ENCODE assay signal across 8 cellular contexts in genomic region chr12:64665506-64665905, GRCh38. TPM values are rescaled to one million over a fixed set of nuclear protein-coding genes. Genes with fewer than 3 reads are reported as not detected.
DNase-seq lines count a peak whose midpoint lies in the region; ATAC-seq and TF ChIP-seq lines count a peak whose summit lies in the region.

No MANE protein-coding gene starts in this region.

- TF ChIP-seq CTCF in gastroesophageal sphincter (IDR thresholded peaks at IDR 0.05), result no peak
- no peak for TF ChIP-seq CTCF in upper lobe of left lung (IDR thresholded peaks at IDR 0.05)
- no peak for TF ChIP-seq CTCF in MCF 10A (IDR thresholded peaks at IDR 0.05; ENCODE audit: unreplicated experiment)

- no peak overlapping the region for H3K4me3 Mint-ChIP-seq in MCF 10A (ENCODE audit: unreplicated experiment)

- TF ChIP-seq EP300 in gastroesophageal sphincter (IDR thresholded peaks at IDR 0.05) (no peak), upper lobe of left lung (IDR thresholded peaks at IDR 0.05) (no peak)

- peak; percentile 40 for ATAC-seq in HG02588 (IDR thresholded peaks at IDR 0.05; ENCODE audit: unreplicated experiment)
- ATAC-seq in gastroesophageal sphincter, result no peak
- peak in 1 of 2 donors; percentile 15 for ATAC-seq in upper lobe of left lung (ENCODE audit: low FRiP score in 2 of 2)

- CTCF ChIA-PET in MCF 10A (lab: Yijun Ruan, JAX), result interaction anchor here (0.7 kb wide), 1 partner anchor 132 kb away, joined by 4 read pairs; no protein-coding TSS in a partner anchor

- DNase-seq in DMS 273 (lab: John Stamatoyannopoulos, UW; ENCODE audit: unreplicated experiment) (peak; percentile 11), DMS 273 treated with DMSO at 0.1 percent for 48 hours (lab: John Stamatoyannopoulos, UW) (no peak), SK-N-MC (ENCODE audit: low read depth, low spot score) (no peak), upper lobe of left lung (peak in 1 of 2 donors; percentile 45), NCI-H1436 (lab: John Stamatoyannopoulos, UW) (no peak), MCF 10A (ENCODE audit: unreplicated experiment) (no peak)

- BruUV-seq in MCF 10A (replicated peaks; lab: Mats Ljungman, UMichigan), result no TSS peak

- H3K4me1 Mint-ChIP-seq in MCF 10A (ENCODE audit: insufficient read depth, unreplicated experiment), result peaks cover 41% of the 10 kb centered on the region

- POLR2A ChIA-PET in MCF 10A (lab: Yijun Ruan, JAX), result interaction anchor here (1.1 to 3.3 kb wide), 4 partner anchors 9 to 56 kb away, joined by 3 to 14 read pairs (median 7); partner anchors contain the start of gene RASSF3

- H3K36me3 ChIP-seq in SK-N-MC (ENCODE audit: insufficient read depth, low read length), result no peaks in the 10 kb centered on the region
- H3K36me3 ChIP-seq in gastroesophageal sphincter, result no peaks in the 10 kb centered on the region
- H3K36me3 ChIP-seq in upper lobe of left lung, result no peaks in the 10 kb centered on the region

- intact Hi-C loops in MCF 10A (cut with micrococcal nuclease), result loop anchor here (2.0 kb wide), 1 partner anchor 39 kb away; no protein-coding TSS in a partner anchor

- H3K4me1 ChIP-seq in gastroesophageal sphincter (peaks cover 16 to 96% (median 39%) of the 10 kb centered on the region in 3 donors), upper lobe of left lung (peaks cover 55 to 69% (median 59%) of the 10 kb centered on the region in 4 donors)

- H3K9me3 Mint-ChIP-seq in MCF 10A (ENCODE audit: unreplicated experiment), result no peaks in the 10 kb centered on the region

- H3K9me3 ChIP-seq in SK-N-MC (ENCODE audit: low read depth, low read length) (no peaks in the 10 kb centered on the region), gastroesophageal sphincter (no peaks in the 10 kb centered on the region), upper lobe of left lung (no peaks in the 10 kb centered on the region)

- WGBS in gastroesophageal sphincter (ENCODE audit: low coverage in 1 of 2), 2 donors, result 25 to 28% methylated on average over 2 to 4 of the region's 4 CpGs
- WGBS in upper lobe of left lung, 2 donors, result 26 to 46% methylated on average over 4 of the region's 4 CpGs

- H3K4me3 ChIP-seq in SK-N-MC (no peak overlapping the region), gastroesophageal sphincter (no peak overlapping the region), upper lobe of left lung (no peak overlapping the region)

- no peaks in the 10 kb centered on the region for H3K27me3 ChIP-seq in gastroesophageal sphincter
- no peaks in the 10 kb centered on the region for H3K27me3 ChIP-seq in upper lobe of left lung

- H3K36me3 Mint-ChIP-seq in MCF 10A (ENCODE audit: insufficient read depth, unreplicated experiment), result no peaks in the 10 kb centered on the region

- no peaks in the 10 kb centered on the region for H3K27me3 Mint-ChIP-seq in MCF 10A (ENCODE audit: insufficient read depth, unreplicated experiment)

- no peak overlapping the region for H3K9ac ChIP-seq in SK-N-MC (ENCODE audit: insufficient read length)

- peak overlapping the region; percentile 69; the same call in 1 of the 2 replicates for H3K27ac ChIP-seq in SK-N-MC
- H3K27ac ChIP-seq in gastroesophageal sphincter, result peak overlapping the region; percentile 46 to 85 (median 76)
- peak overlapping the region; percentile 4 to 72 (median 58) for H3K27ac ChIP-seq in upper lobe of left lung

- H3K27ac Mint-ChIP-seq in MCF 10A (ENCODE audit: low read depth, unreplicated experiment), result no peak overlapping the region

- TF ChIP-seq POLR2A in gastroesophageal sphincter (IDR thresholded peaks at IDR 0.05) (no peak), upper lobe of left lung (IDR thresholded peaks at IDR 0.05) (no peak)

RNA-seq across cellular contexts. Expression of gene RASSF3, which starts 55.2 kb away (rescaled TPM):
- 100 to 1,000 TPM; 149 to 332 (median 182) TPM for total RNA-seq in gastroesophageal sphincter
- 100 to 1,000 TPM in 1 of 6 donors, 10 to 100 TPM in 5; 25.0 to 104 (median 46.0) TPM for total RNA-seq in upper lobe of left lung
- total RNA-seq in MCF 10A (2022), result 30.5 and 30.6 TPM in 2 replicates
